9 cellular contexts compared by ENCODE assay signal in the genomic region with DNA sequence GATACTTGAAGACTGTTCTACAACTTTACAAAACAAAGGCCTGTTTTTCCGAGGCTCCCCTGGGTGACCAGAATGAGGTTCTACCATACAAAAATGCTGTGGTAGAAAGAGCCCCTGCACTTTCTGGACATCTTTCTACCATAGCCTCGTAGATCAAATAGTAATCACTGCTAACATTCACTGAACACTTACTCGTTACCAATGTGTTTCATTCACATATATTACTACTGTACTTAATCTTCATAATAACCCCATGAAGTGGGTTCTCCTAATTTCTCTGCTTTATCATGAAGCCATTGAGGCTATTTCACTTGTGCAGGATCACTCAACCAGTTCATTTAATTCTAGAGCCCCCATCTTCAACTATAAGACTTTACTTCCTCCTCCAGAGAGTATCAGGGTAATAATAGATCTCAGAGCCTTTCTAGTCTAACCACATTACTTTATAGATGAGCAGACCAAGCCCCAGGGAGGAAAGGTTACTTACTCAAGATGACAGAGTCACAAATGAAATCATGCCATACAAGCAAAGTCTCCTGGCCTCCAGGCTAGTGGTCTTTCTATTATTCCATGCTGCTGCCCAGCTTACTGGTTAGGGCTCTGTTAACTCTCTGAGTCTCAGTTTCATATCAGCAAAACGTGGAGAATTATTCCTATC. TPM values are rescaled to one million over a fixed set of nuclear protein-coding genes. Genes with fewer than 3 reads are reported as not detected.
DNase-seq lines count a peak whose midpoint lies in the region; ATAC-seq, FAIRE-seq and TF ChIP-seq lines count a peak whose summit lies in the region.
"Had no signal": no experiment of that assay in that cellular context is flagged by ENCODE, and none has a peak within 500 bp of the region (broad histone marks: within the 10 kb centered on the region; RNA-seq: fewer than 3 reads in every experiment).

No MANE protein-coding gene starts in this region.

- H4K20me1 ChIP-seq in astrocyte (ENCODE audit: insufficient read depth, low read length) = no peaks in the 10 kb centered on the region

- H3K4me3 ChIP-seq in astrocyte (ENCODE audit: insufficient read depth, low read depth, low read length) (no peak overlapping the region), upper lobe of left lung (no peak overlapping the region)

- peak overlapping the region; percentile 59 for H3K4me3 Mint-ChIP-seq in activated naive CD4-positive, alpha-beta T cell treated with anti-CD3 and anti-CD28 coated beads, Interleukin-2, amount 50 U/mL, for 24 hours
- no peak overlapping the region for H3K4me3 Mint-ChIP-seq in astrocyte (ENCODE audit: unreplicated experiment)
- H3K4me3 Mint-ChIP-seq: neural crest cell had no signal

- H2AFZ ChIP-seq in astrocyte (ENCODE audit: low read depth, low read length) = no peak overlapping the region

- no peaks in the 10 kb centered on the region for H3K9me3 ChIP-seq in astrocyte (ENCODE audit: insufficient read depth, low read depth, low read length)
- H3K9me3 ChIP-seq in upper lobe of left lung = no peaks in the 10 kb centered on the region

- TF ChIP-seq CTCF in astrocyte (IDR thresholded peaks at IDR 0.05; ENCODE audit: insufficient read depth, low read depth, low read length) (no peak), upper lobe of left lung (IDR thresholded peaks at IDR 0.05) (no peak)

- peak overlapping the region; percentile 54 for H3K4me2 ChIP-seq in astrocyte (ENCODE audit: low read length)

- TF ChIP-seq POLR2A in upper lobe of left lung (IDR thresholded peaks at IDR 0.05) = no peak

- H3K27me3 ChIP-seq in astrocyte (ENCODE audit: insufficient read depth, low read length) (no peaks in the 10 kb centered on the region), upper lobe of left lung (no peaks in the 10 kb centered on the region)

- no peak for FAIRE-seq in astrocyte (lab: Jason Lieb, UNC)

- H3K9ac ChIP-seq in astrocyte (ENCODE audit: low read length) = no peak overlapping the region

- DNase-seq in activated naive CD4-positive, alpha-beta T cell treated with anti-CD3 and anti-CD28 coated beads, Interleukin-2, amount 50 U/mL, for 16 hours = no peak
- DNase-seq in astrocyte (ENCODE audit: low read depth) (no peak), upper lobe of left lung (no peak), AG20443 (ENCODE audit: low spot score) (no peak), 8988T (no peak)

- H3K36me3 ChIP-seq in astrocyte (ENCODE audit: insufficient read depth, low read length) (no peaks in the 10 kb centered on the region), upper lobe of left lung (no peaks in the 10 kb centered on the region)

- peak overlapping the region; percentile 92 for H3K27ac Mint-ChIP-seq in activated naive CD4-positive, alpha-beta T cell treated with anti-CD3 and anti-CD28 coated beads, Interleukin-2, amount 50 U/mL, for 24 hours
- peak overlapping the region; percentile 66 for H3K27ac Mint-ChIP-seq in astrocyte (ENCODE audit: unreplicated experiment)

- no peak for TF ChIP-seq EP300 in upper lobe of left lung (IDR thresholded peaks at IDR 0.05)

- peaks cover 36% of the 10 kb centered on the region for H3K4me1 Mint-ChIP-seq in activated naive CD4-positive, alpha-beta T cell treated with anti-CD3 and anti-CD28 coated beads, Interleukin-2, amount 50 U/mL, for 24 hours
- peaks cover 37% of the 10 kb centered on the region for H3K4me1 Mint-ChIP-seq in astrocyte (ENCODE audit: low read depth, unreplicated experiment)

- no peaks in the 10 kb centered on the region for H3K9me3 Mint-ChIP-seq in activated naive CD4-positive, alpha-beta T cell treated with anti-CD3 and anti-CD28 coated beads, Interleukin-2, amount 50 U/mL, for 24 hours
- no peaks in the 10 kb centered on the region for H3K9me3 Mint-ChIP-seq in astrocyte (ENCODE audit: unreplicated experiment)
- H3K9me3 Mint-ChIP-seq: neural crest cell had no signal

- 69 to 80% methylated on average over 4 of the region's 4 CpGs for WGBS in upper lobe of left lung, 2 donors

- H3K27ac ChIP-seq in astrocyte (ENCODE audit: low read depth, low read length) (peak overlapping the region; percentile 33), upper lobe of left lung (peak overlapping the region in 3 of 4 donors; percentile 44 to 75 (median 61))

- no peaks in the 10 kb centered on the region for H3K79me2 ChIP-seq in astrocyte (ENCODE audit: insufficient read depth, low read length)

- ATAC-seq in HG03521 (IDR thresholded peaks at IDR 0.05; ENCODE audit: unreplicated experiment) (peak; percentile 6), upper lobe of left lung (ENCODE audit: low FRiP score in 2 of 2) (no peak), HG03045 (IDR thresholded peaks at IDR 0.05; ENCODE audit: unreplicated experiment) (no peak)

- H3K27me3 Mint-ChIP-seq in activated naive CD4-positive, alpha-beta T cell treated with anti-CD3 and anti-CD28 coated beads, Interleukin-2, amount 50 U/mL, for 24 hours = no peaks in the 10 kb centered on the region
- H3K27me3 Mint-ChIP-seq in astrocyte (ENCODE audit: low read depth, unreplicated experiment) = no peaks in the 10 kb centered on the region

- H3K36me3 Mint-ChIP-seq in activated naive CD4-positive, alpha-beta T cell treated with anti-CD3 and anti-CD28 coated beads, Interleukin-2, amount 50 U/mL, for 24 hours = no peaks in the 10 kb centered on the region
- H3K36me3 Mint-ChIP-seq in astrocyte (ENCODE audit: low read depth, unreplicated experiment) = no peaks in the 10 kb centered on the region

- peaks cover 29% of the 10 kb centered on the region for H3K4me1 ChIP-seq in astrocyte (ENCODE audit: insufficient read depth, low read length)
- H3K4me1 ChIP-seq in upper lobe of left lung = peaks cover 20 to 27% (median 25%) of the 10 kb centered on the region in 4 donors

RNA-seq across cellular contexts. Expression of a gene that starts 46.7 kb away (rescaled TPM):
- total RNA-seq in astrocyte = 115 and 117 TPM in 2 replicates
- total RNA-seq in upper lobe of left lung = 100 to 1,000 TPM in 3 of 6 donors, 10 to 100 TPM in 3; 55.7 to 271 (median 94.9) TPM

RNA-seq across cellular contexts. Expression of a gene that starts 51.1 kb away (rescaled TPM):
- total RNA-seq in astrocyte (66.6 and 70.6 TPM in 2 replicates), upper lobe of left lung (100 to 1,000 TPM in 1 of 6 donors, 10 to 100 TPM in 5; 50.4 to 181 (median 73.3) TPM)
